In the genomic region with DNA sequence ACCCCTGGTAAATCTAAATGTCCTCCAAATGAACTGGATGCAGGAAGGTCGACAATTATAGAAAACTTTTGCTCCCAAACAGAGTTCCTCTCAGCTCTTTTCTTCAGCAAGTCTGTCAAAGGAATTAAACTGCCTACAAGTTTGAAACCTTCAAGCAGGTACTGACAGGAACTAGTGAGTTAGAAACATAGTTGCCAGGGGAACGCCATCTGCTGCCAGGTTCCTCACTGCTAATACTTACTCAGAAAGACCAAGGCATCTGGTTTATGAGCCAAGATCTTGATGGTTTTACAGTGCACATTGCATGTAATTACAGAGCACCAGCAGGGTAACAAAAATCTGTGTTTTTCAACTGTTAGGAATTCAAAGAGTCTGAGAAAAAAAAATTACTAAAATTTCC, we compare ENCODE assay signal across 1 cellular context.
TF ChIP-seq lines count a peak whose summit lies in the region.

No MANE protein-coding gene starts in this region.

TF ChIP-seq in H1, 55 proteins besides CTCF, POLR2A, EP300 and RAD21 (continued from another document):
- TF ChIP-seq CTBP2 (IDR thresholded peaks at IDR 0.05; ENCODE audit: borderline replicate concordance, insufficient read depth, insufficient read length, low read length) (no peak), RBBP5 (IDR thresholded peaks at IDR 0.05; ENCODE audit: borderline replicate concordance, low read depth, low read length) (no peak), SIN3A (conservative IDR thresholded peaks at IDR 0.05 in 1 of 2, IDR thresholded peaks at IDR 0.05 in 1 of 2; ENCODE audit: low read depth in 1 of 2, low read length in 2 of 2) (no peak), EZH2 (IDR thresholded peaks at IDR 0.05; ENCODE audit: low read depth, low read length, severe bottlenecking) (no peak), RXRA (IDR thresholded peaks at IDR 0.05; ENCODE audit: insufficient read depth, low read depth, low read length) (no peak), E2F6 (IDR thresholded peaks at IDR 0.05) (no peak)
TF ChIP-seq in H1: peak in this region for 0.
